Comparison of ENCODE assay signal across 29 cellular contexts in the genomic region with DNA sequence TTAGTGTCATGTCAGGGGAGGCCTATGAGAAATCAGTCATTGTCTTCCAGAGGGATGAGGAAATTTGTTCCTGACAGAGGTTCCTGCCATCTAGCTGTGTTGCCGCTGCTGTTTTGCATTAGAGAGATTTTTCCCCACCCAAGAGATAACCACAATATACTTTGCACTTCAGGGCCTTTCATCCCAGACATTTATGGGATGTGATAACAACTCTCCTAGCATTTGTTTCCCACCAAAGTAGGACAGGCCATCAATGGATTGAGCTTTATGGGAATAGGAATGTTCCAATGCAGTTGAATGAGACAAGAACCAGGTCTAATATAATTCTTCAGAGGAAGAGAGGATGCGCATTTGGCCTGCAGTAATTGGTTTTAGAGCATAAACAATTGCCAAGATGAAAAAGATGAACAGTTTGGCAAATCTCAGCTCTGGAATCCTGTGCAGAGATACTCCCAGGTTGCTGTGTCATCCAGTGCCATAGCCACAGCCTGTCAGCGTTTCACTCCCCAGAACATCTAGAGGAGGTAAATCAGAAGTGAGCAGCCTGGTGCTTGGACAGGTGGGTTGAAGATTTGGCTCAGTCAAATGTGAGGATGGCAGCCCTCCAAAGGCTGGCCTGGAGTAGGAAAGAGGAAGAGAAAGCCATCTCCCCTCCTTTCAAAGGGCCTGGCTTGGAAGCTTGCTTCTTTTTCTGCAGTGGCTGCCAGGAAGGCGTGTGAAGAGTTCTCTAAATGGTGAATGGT.
A peak's percentile ranks its signal among the peaks of the same experiment; 100 is the strongest.
DNase-seq lines count a peak whose midpoint lies in the region; ATAC-seq, FAIRE-seq and TF ChIP-seq lines count a peak whose summit lies in the region.
"Had no signal": no experiment of that assay in that cellular context is flagged by ENCODE, and none has a peak within 500 bp of the region (broad histone marks: within the 10 kb centered on the region; RNA-seq: fewer than 3 reads in every experiment).

No MANE protein-coding gene starts in this region.

- dilution Hi-C loops in keratinocyte (cut with MboI; ENCODE audit: extremely low pct_ligation_motif_present, low sequenced_read_pairs) = no loop called here

- no peak overlapping the region for H3K4me3 Mint-ChIP-seq in stimulated activated naive B cell treated with anti-CD40 and anti-IgM and Interleukin-4, amounts not matched to agents 10 μg/mL and 1 μg/mL and 100 μg/mL, for 72 hours
- H3K4me3 Mint-ChIP-seq: CD14-positive monocyte, H9, WTC11 had no signal

- no peaks in the 10 kb centered on the region for H3K9me1 ChIP-seq in keratinocyte (ENCODE audit: control insufficient read depth, extremely low read depth, insufficient read depth, low read length)

- H2AFZ ChIP-seq in keratinocyte (ENCODE audit: control insufficient read depth, low read length) = no peak overlapping the region

- H4K20me1 ChIP-seq in keratinocyte (ENCODE audit: control insufficient read depth, extremely low read depth, insufficient read depth, low read length) = no peaks in the 10 kb centered on the region

- ATAC-seq in stimulated activated naive B cell treated with anti-CD40 and anti-IgM and Interleukin-4, amounts not matched to agents 10 μg/mL and 1 μg/mL and 100 μg/mL, for 72 hours (replicated peaks) = no peak
- no peak for ATAC-seq in GM21529 (IDR thresholded peaks at IDR 0.05; ENCODE audit: unreplicated experiment)
- ATAC-seq: heart left ventricle, Right ventricle myocardium inferior, sciatic nerve, WTC11 had no signal

- no peak for TF ChIP-seq CTCF in keratinocyte (optimal IDR thresholded peaks at IDR 0.05 in 1 of 3, IDR thresholded peaks at IDR 0.05 in 1 of 3, conservative IDR thresholded peaks at IDR 0.05 in 1 of 3; ENCODE audit: extremely low read depth in 1 of 3, insufficient read depth in 2 of 3, low read length in 3 of 3)

- H3K36me3 ChIP-seq in keratinocyte (ENCODE audit: control insufficient read depth in 2 of 2, extremely low read depth in 1 of 2, insufficient read depth in 2 of 2, low read length in 2 of 2) (no peaks in the 10 kb centered on the region), SJCRH30 (no peaks in the 10 kb centered on the region), small intestine (ENCODE audit: control insufficient read depth in 2 of 2, insufficient read depth in 2 of 2, low read length in 2 of 2) (no peaks in the 10 kb centered on the region)
- H3K36me3 ChIP-seq: brain microvascular endothelial cell, heart left ventricle, thoracic aorta, uterus had no signal

- H3K27ac Mint-ChIP-seq in stimulated activated naive B cell treated with anti-CD40 and anti-IgM and Interleukin-4, amounts not matched to agents 10 μg/mL and 1 μg/mL and 100 μg/mL, for 72 hours = peak overlapping the region; percentile 6
- H3K27ac Mint-ChIP-seq: CD14-positive monocyte, H9, progenitor cell of endocrine pancreas, WTC11 had no signal

- DNase-seq in NCI-H446 treated with DMSO at 0.1 percent for 48 hours (lab: John Stamatoyannopoulos, UW) = peak; percentile 52
- peak in 31 of 58 donors; percentile 1 to 48 (median 15) for DNase-seq in anterior cingulate cortex (lab: John Stamatoyannopoulos, UW)
- no peak for DNase-seq in keratinocyte (ENCODE audit: low read depth, low spot score)
- DNase-seq in stimulated activated naive B cell treated with anti-CD40 and anti-IgM and Interleukin-4, amounts not matched to agents 10 μg/mL and 1 μg/mL and 100 μg/mL, for 72 hours = no peak
- no peak for DNase-seq in SJCRH30
- no peak for DNase-seq in small intestine
- DNase-seq: activated CD4-positive, alpha-beta T cell treated with anti-CD3 and anti-CD28 coated beads, Interleukin-2, amount 50 U/mL, for 4 hours; activated naive CD4-positive, alpha-beta T cell treated with Interleukin-2 at 50 U/mL for 16 hours; brain microvascular endothelial cell; Calu3; effector CD8-positive, alpha-beta T cell; H9; heart left ventricle; left cardiac atrium; NCI-H1436 treated with DMSO at 0.1 percent for 48 hours; NCI-H2107; stimulated activated CD4-positive, alpha-beta T cell treated with anti-CD3 and anti-CD28 coated beads, Interleukin-4, amount 100 ng/mL, for 4 hours; stimulated activated naive CD4-positive, alpha-beta T cell treated with Interleukin-2 at 50 U/mL for 16 hours; SW 1271; T-helper 9 cell had no signal

- H3K4me2 ChIP-seq in keratinocyte (ENCODE audit: control insufficient read depth, extremely low read depth, insufficient read depth, low read depth, low read length) = no peak overlapping the region

- H3K27me3 Mint-ChIP-seq in stimulated activated naive B cell treated with anti-CD40 and anti-IgM and Interleukin-4, amounts not matched to agents 10 μg/mL and 1 μg/mL and 100 μg/mL, for 72 hours = no peaks in the 10 kb centered on the region
- H3K27me3 Mint-ChIP-seq: progenitor cell of endocrine pancreas had no signal

- H3K27me3 ChIP-seq in keratinocyte (ENCODE audit: control insufficient read depth, extremely low read depth, insufficient read depth, low read length) = no peaks in the 10 kb centered on the region
- no peaks in the 10 kb centered on the region for H3K27me3 ChIP-seq in SJCRH30
- no peaks in the 10 kb centered on the region for H3K27me3 ChIP-seq in small intestine (ENCODE audit: control insufficient read depth in 2 of 2, insufficient read depth in 2 of 2, low read length in 2 of 2)
- H3K27me3 ChIP-seq: brain microvascular endothelial cell, heart left ventricle, uterus had no signal

- no peaks in the 10 kb centered on the region for H3K9me3 Mint-ChIP-seq in stimulated activated naive B cell treated with anti-CD40 and anti-IgM and Interleukin-4, amounts not matched to agents 10 μg/mL and 1 μg/mL and 100 μg/mL, for 72 hours
- H3K9me3 Mint-ChIP-seq: CD14-positive monocyte, H9, WTC11 had no signal

- H3K36me3 Mint-ChIP-seq in stimulated activated naive B cell treated with anti-CD40 and anti-IgM and Interleukin-4, amounts not matched to agents 10 μg/mL and 1 μg/mL and 100 μg/mL, for 72 hours = no peaks in the 10 kb centered on the region
- H3K36me3 Mint-ChIP-seq: CD14-positive monocyte, WTC11 had no signal

- H3K9me3 ChIP-seq in keratinocyte (ENCODE audit: control insufficient read depth, low read depth, low read length) (no peaks in the 10 kb centered on the region), SJCRH30 (replicated peaks) (0 out of 2 replicates have a peak, but pooled peaks cover 3% of the 10 kb centered on the region), small intestine (ENCODE audit: control insufficient read depth, low read depth) (no peaks in the 10 kb centered on the region)
- H3K9me3 ChIP-seq: heart left ventricle, thoracic aorta, uterus had no signal

- H3K79me2 ChIP-seq in keratinocyte (ENCODE audit: control insufficient read depth, insufficient read depth, low read length) = no peaks in the 10 kb centered on the region

- H3K4me1 Mint-ChIP-seq in stimulated activated naive B cell treated with anti-CD40 and anti-IgM and Interleukin-4, amounts not matched to agents 10 μg/mL and 1 μg/mL and 100 μg/mL, for 72 hours = peaks cover 3 to 18% of the 10 kb centered on the region in 2 donors
- H3K4me1 Mint-ChIP-seq: CD14-positive monocyte, H9 had no signal

- WGBS in small intestine, 3 donors = 81 to 88% (median 84%) methylated on average over 4 of the region's 4 CpGs

- FAIRE-seq in keratinocyte (lab: Jason Lieb, UNC) = peak; percentile 44
- no peak for FAIRE-seq in small intestine (lab: Jason Lieb, UNC)

- no peak overlapping the region for H3K4me3 ChIP-seq in keratinocyte (ENCODE audit: control insufficient read depth in 2 of 3, extremely low read depth in 1 of 3, insufficient read depth in 2 of 3, low read depth in 1 of 3, low read length in 3 of 3)
- H3K4me3 ChIP-seq in SJCRH30 = no peak overlapping the region
- no peak overlapping the region for H3K4me3 ChIP-seq in small intestine (ENCODE audit: low read depth in 1 of 2, low read length in 2 of 2)
- H3K4me3 ChIP-seq: heart left ventricle, thoracic aorta, uterus had no signal

- no peak overlapping the region for H3K27ac ChIP-seq in keratinocyte (ENCODE audit: control insufficient read depth, insufficient read depth, low read length)
- H3K27ac ChIP-seq in SJCRH30 = no peak overlapping the region
- no peak overlapping the region for H3K27ac ChIP-seq in small intestine (ENCODE audit: low read depth in 1 of 2, low read length in 1 of 2)
- H3K27ac ChIP-seq: brain microvascular endothelial cell, epithelial cell of prostate, thoracic aorta, uterus had no signal

- peaks cover 20% of the 10 kb centered on the region for H3K4me1 ChIP-seq in keratinocyte (ENCODE audit: control insufficient read depth, extremely low read depth, insufficient read depth, low read length)
- H3K4me1 ChIP-seq in SJCRH30 = peaks cover 7% of the 10 kb centered on the region; the same call in 1 of the 2 replicates
- H3K4me1 ChIP-seq in small intestine (ENCODE audit: control insufficient read depth in 2 of 2, insufficient read depth in 1 of 2, low read depth in 1 of 2, low read length in 1 of 2) = no peaks in the 10 kb centered on the region
- H3K4me1 ChIP-seq: uterus had no signal

- no peak overlapping the region for H3K9ac ChIP-seq in keratinocyte (ENCODE audit: control insufficient read depth, extremely low read depth, insufficient read depth, low read length)

Comparison
In these comparisons a context has a peak if more than half of its experiments do, and no peak if none do; other contexts are left out.
1. DNase-seq: peak in NCI-H446 treated with DMSO at 0.1 percent for 48 hours (single experiment) and anterior cingulate cortex (31 of 58); none in keratinocyte (single experiment), stimulated activated naive B cell treated with anti-CD40 and anti-IgM and Interleukin-4, amounts not matched to agents 10 μg/mL and 1 μg/mL and 100 μg/mL, for 72 hours (single experiment), SJCRH30 (0 of 2) and small intestine (single experiment).